ENCODE assay signal across 1 cellular context in genomic region chr1:221998186-221998612, GRCh38.
TF ChIP-seq lines count a peak whose summit lies in the region.

No MANE protein-coding gene starts in this region.

TF ChIP-seq in K562, 482 proteins besides CTCF, POLR2A, EP300 and RAD21 (continued from another document):
- TF ChIP-seq FOXO4 (CRISPR knock-in tag; IDR thresholded peaks at IDR 0.05) (no peak), CBFA2T3 (IDR thresholded peaks at IDR 0.05) (peak; percentile 24; the same call in 1 of the 2 replicates), CBFB (CRISPR knock-in tag; IDR thresholded peaks at IDR 0.05) (no peak), HDAC1 (IDR thresholded peaks at IDR 0.05) (peak in 1 of 2 experiments; percentile 19; a peak in 1 of 4 replicates), MEF2A (IDR thresholded peaks at IDR 0.05; ENCODE audit: control insufficient read depth, low read depth, low read length) (no peak), NR1H2 (CRISPR knock-in tag; IDR thresholded peaks at IDR 0.05) (no peak), CHCHD3 (CRISPR knock-in tag; IDR thresholded peaks at IDR 0.05) (no peak), SRF (CRISPR knock-in tag; IDR thresholded peaks at IDR 0.05) (no peak), ID3 (CRISPR knock-in tag; IDR thresholded peaks at IDR 0.05) (no peak), ID3 (tag; IDR thresholded peaks at IDR 0.05) (no peak), RBM34 (IDR thresholded peaks at IDR 0.05; ENCODE audit: borderline replicate concordance, insufficient read depth, low read length) (no peak), RBFOX2 (IDR thresholded peaks at IDR 0.05; ENCODE audit: low read depth, low read length) (no peak), KDM1A (IDR thresholded peaks at IDR 0.05) (peak; percentile 53 to 64; a peak in 3 of 4 replicates), ZNF124 (CRISPR knock-in tag; IDR thresholded peaks at IDR 0.05) (no peak), ZNF140 (CRISPR knock-in tag; IDR thresholded peaks at IDR 0.05) (no peak), ZNF444 (CRISPR knock-in tag; IDR thresholded peaks at IDR 0.05) (no peak), HNRNPL (IDR thresholded peaks at IDR 0.05; ENCODE audit: low read depth, low read length) (no peak), C11orf30 (IDR thresholded peaks at IDR 0.05; ENCODE audit: low read depth) (peak; percentile 68; the same call in 1 of the 2 replicates)
- TF ChIP-seq, protein P1, sequence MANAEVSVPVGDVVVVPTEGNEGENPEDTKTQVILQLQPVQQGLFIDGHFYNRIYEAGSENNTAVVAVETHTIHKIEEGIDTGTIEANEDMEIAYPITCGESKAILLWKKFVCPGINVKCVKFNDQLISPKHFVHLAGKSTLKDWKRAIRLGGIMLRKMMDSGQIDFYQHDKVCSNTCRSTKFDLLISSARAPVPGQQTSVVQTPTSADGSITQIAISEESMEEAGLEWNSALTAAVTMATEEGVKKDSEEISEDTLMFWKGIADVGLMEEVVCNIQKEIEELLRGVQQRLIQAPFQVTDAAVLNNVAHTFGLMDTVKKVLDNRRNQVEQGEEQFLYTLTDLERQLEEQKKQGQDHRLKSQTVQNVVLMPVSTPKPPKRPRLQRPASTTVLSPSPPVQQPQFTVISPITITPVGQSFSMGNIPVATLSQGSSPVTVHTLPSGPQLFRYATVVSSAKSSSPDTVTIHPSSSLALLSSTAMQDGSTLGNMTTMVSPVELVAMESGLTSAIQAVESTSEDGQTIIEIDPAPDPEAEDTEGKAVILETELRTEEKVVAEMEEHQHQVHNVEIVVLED (CRISPR knock-in tag; IDR thresholded peaks at IDR 0.05), result no peak
- TF ChIP-seq, protein P2, sequence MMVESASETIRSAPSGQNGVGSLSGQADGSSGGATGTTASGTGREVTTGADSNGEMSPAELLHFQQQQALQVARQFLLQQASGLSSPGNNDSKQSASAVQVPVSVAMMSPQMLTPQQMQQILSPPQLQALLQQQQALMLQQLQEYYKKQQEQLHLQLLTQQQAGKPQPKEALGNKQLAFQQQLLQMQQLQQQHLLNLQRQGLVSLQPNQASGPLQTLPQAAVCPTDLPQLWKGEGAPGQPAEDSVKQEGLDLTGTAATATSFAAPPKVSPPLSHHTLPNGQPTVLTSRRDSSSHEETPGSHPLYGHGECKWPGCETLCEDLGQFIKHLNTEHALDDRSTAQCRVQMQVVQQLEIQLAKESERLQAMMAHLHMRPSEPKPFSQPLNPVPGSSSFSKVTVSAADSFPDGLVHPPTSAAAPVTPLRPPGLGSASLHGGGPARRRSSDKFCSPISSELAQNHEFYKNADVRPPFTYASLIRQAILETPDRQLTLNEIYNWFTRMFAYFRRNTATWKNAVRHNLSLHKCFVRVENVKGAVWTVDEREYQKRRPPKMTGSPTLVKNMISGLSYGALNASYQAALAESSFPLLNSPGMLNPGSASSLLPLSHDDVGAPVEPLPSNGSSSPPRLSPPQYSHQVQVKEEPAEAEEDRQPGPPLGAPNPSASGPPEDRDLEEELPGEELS (CRISPR knock-in tag; IDR thresholded peaks at IDR 0.05; ENCODE audit: borderline replicate concordance), result no peak
